8 cellular contexts compared by ENCODE assay signal in genomic region chr2:106257830-106258229, GRCh38.
"Had no signal": no experiment of that assay in that cellular context is flagged by ENCODE, and none has a peak within 500 bp of the region (broad histone marks: within the 10 kb centered on the region; RNA-seq: fewer than 3 reads in every experiment).

No MANE protein-coding gene starts in this region.

- DNase-seq: GDM1, GF-D8 had no signal

- FAIRE-seq: G401.6, GM12878, GM12891, GM12892, GM18507, GM19239 had no signal

- ATAC-seq: GM12878 had no signal

- H3K4me3 ChIP-seq: GM12878 had no signal
